In genomic region chr3:25457642-25458419, GRCh38 we compare ENCODE assay signal across 17 cellular contexts. TPM values are rescaled to one million over a fixed set of nuclear protein-coding genes. Genes with fewer than 3 reads are reported as not detected.
DNase-seq lines count a peak whose midpoint lies in the region; ATAC-seq, FAIRE-seq and TF ChIP-seq lines count a peak whose summit lies in the region.
"Had no signal": no experiment of that assay in that cellular context is flagged by ENCODE, and none has a peak within 500 bp of the region (broad histone marks: within the 10 kb centered on the region; RNA-seq: fewer than 3 reads in every experiment).

No MANE protein-coding gene starts in this region.

- H3K27me3 Mint-ChIP-seq in type B pancreatic cell = no peaks in the 10 kb centered on the region
- H3K27me3 Mint-ChIP-seq: activated CD8-positive, alpha-beta memory T cell treated with anti-CD3 and anti-CD28 coated beads, Interleukin-2, amount 10 ng/mL, durations not matched to agents 7 days and 5 days had no signal

- no peaks in the 10 kb centered on the region for H3K79me2 ChIP-seq in HepG2 (ENCODE audit: insufficient read depth, low read length)

- no peak overlapping the region for H3K9ac ChIP-seq in HepG2 (ENCODE audit: insufficient read depth, low read depth, low read length)

- H3K4me3 Mint-ChIP-seq in type B pancreatic cell = peak overlapping the region; percentile 22
- H3K4me3 Mint-ChIP-seq: activated CD8-positive, alpha-beta memory T cell treated with anti-CD3 and anti-CD28 coated beads, Interleukin-2, amount 10 ng/mL, durations not matched to agents 7 days and 5 days; activated naive CD4-positive, alpha-beta T cell treated with anti-CD3 and anti-CD28 coated beads, Interleukin-2, amount 50 U/mL, for 24 hours; CD14-positive monocyte; GM23338 had no signal

- H3K27ac Mint-ChIP-seq in type B pancreatic cell = peak overlapping the region; percentile 25
- H3K27ac Mint-ChIP-seq: activated CD8-positive, alpha-beta memory T cell treated with anti-CD3 and anti-CD28 coated beads, Interleukin-2, amount 10 ng/mL, durations not matched to agents 7 days and 5 days; activated naive CD4-positive, alpha-beta T cell treated with anti-CD3 and anti-CD28 coated beads, Interleukin-2, amount 50 U/mL, for 24 hours; CD14-positive monocyte; GM23338 had no signal

- H3K27me3 ChIP-seq in RWPE2 (ENCODE audit: insufficient read depth, poor library complexity, severe bottlenecking) (no peaks in the 10 kb centered on the region), HepG2 (ENCODE audit: control insufficient read depth in 1 of 2, insufficient read depth in 2 of 2, low read length in 2 of 2) (no peaks in the 10 kb centered on the region)

- FAIRE-seq in HepG2 (lab: Jason Lieb, UNC) = no peak
- FAIRE-seq: colon, GM19239 had no signal

- H3K4me1 ChIP-seq in RWPE2 (ENCODE audit: insufficient read depth, poor library complexity, severe bottlenecking) (peaks cover 8% of the 10 kb centered on the region), HepG2 (ENCODE audit: insufficient read depth, low read length) (no peaks in the 10 kb centered on the region)

- 57% methylated on average over 7 of the region's 7 CpGs for WGBS in HepG2 (ENCODE audit: low lambda C conversion rate)

- TF ChIP-seq CTCF in RWPE2 (IDR thresholded peaks at IDR 0.05; ENCODE audit: poor library complexity, severe bottlenecking) = no peak
- no peak for TF ChIP-seq CTCF in HepG2 (CRISPR knock-in tag; IDR thresholded peaks at IDR 0.05)
- no peak for TF ChIP-seq CTCF in type B pancreatic cell (conservative IDR thresholded peaks at IDR 0.05)

- CTCF ChIA-PET in HepG2 (lab: Yijun Ruan, JAX; ENCODE audit: low intra/inter-chr PET ratio, low total read pairs) = no interaction called here

- TF ChIP-seq RAD21 in HepG2 (CRISPR knock-in tag; IDR thresholded peaks at IDR 0.05) = no peak

- TF ChIP-seq POLR2A in HepG2 (IDR thresholded peaks at IDR 0.05; ENCODE audit: insufficient read depth in 1 of 2, low read depth in 2 of 2, low read length in 2 of 2) = no peak

- no peaks in the 10 kb centered on the region for H3K9me3 Mint-ChIP-seq in type B pancreatic cell
- H3K9me3 Mint-ChIP-seq: activated naive CD4-positive, alpha-beta T cell treated with anti-CD3 and anti-CD28 coated beads, Interleukin-2, amount 50 U/mL, for 24 hours; GM23338 had no signal

- BruUV-seq in HepG2 (replicated peaks; lab: Mats Ljungman, UMichigan) = no TSS peak

- POLR2A ChIA-PET in HepG2 (lab: Yijun Ruan, JAX) = no interaction called here

- DNase-seq in RWPE2 (ENCODE audit: low spot score) (no peak), epithelial cell of prostate (ENCODE audit: low read depth, low spot score) (no peak), HepG2 (ENCODE audit: low spot score) (no peak), type B pancreatic cell (ENCODE audit: extremely low spot score, unreplicated experiment) (no peak), SHP77 treated with DMSO at 0.1 percent for 48 hours (lab: John Stamatoyannopoulos, UW) (no peak)
- DNase-seq: activated CD8-positive, alpha-beta memory T cell treated with anti-CD3 and anti-CD28 coated beads, Interleukin-2, amount 10 ng/mL, durations not matched to agents 7 days and 5 days; NK-92 treated with Interleukin-12 subunit alpha and Interleukin-12 subunit beta, amount 100 ng/mL, for 24 hours; stimulated activated naive CD4-positive, alpha-beta T cell treated with Interleukin-2 at 50 U/mL for 16 hours; WERI-Rb-1 had no signal

- no peak for TF ChIP-seq EP300 in HepG2 (IDR thresholded peaks at IDR 0.05; ENCODE audit: low read depth in 2 of 2, low read length in 2 of 2)
- TF ChIP-seq EP300 in HepG2 (CRISPR knock-in tag; IDR thresholded peaks at IDR 0.05; ENCODE audit: borderline replicate concordance) = no peak

- no peak overlapping the region for H3K4me2 ChIP-seq in HepG2 (ENCODE audit: low read depth, low read length)
- H3K4me2 ChIP-seq: GM23338 had no signal

- H3K36me3 ChIP-seq in RWPE2 (ENCODE audit: low read depth) (no peaks in the 10 kb centered on the region), HepG2 (replicated peaks in 1 of 2; ENCODE audit: control insufficient read depth in 1 of 2, insufficient read depth in 2 of 2, low read length in 2 of 2) (no peaks in the 10 kb centered on the region)
- H3K36me3 ChIP-seq: WERI-Rb-1 had no signal

- H4K20me1 ChIP-seq in HepG2 (ENCODE audit: insufficient read depth, low read length) = no peaks in the 10 kb centered on the region

- peaks cover 57% of the 10 kb centered on the region for H3K4me1 Mint-ChIP-seq in type B pancreatic cell (ENCODE audit: unreplicated experiment)
- H3K4me1 Mint-ChIP-seq: activated naive CD4-positive, alpha-beta T cell treated with anti-CD3 and anti-CD28 coated beads, Interleukin-2, amount 50 U/mL, for 24 hours had no signal

- H2AFZ ChIP-seq in HepG2 (ENCODE audit: low read length) = no peak overlapping the region
- H2AFZ ChIP-seq: GM23338 had no signal

- peaks cover 21% of the 10 kb centered on the region for H3K36me3 Mint-ChIP-seq in type B pancreatic cell
- H3K36me3 Mint-ChIP-seq: activated CD8-positive, alpha-beta memory T cell treated with anti-CD3 and anti-CD28 coated beads, Interleukin-2, amount 10 ng/mL, durations not matched to agents 7 days and 5 days; activated naive CD4-positive, alpha-beta T cell treated with anti-CD3 and anti-CD28 coated beads, Interleukin-2, amount 50 U/mL, for 24 hours; CD14-positive monocyte had no signal

- in situ Hi-C loops in HepG2 (cut with HindIII; ENCODE audit: extremely low pct_ligation_motif_present, low pct_unique_long_range_greater_than_20kb) = no loop called here

- no peak overlapping the region for H3K4me3 ChIP-seq in RWPE2 (ENCODE audit: severe bottlenecking)
- no peak overlapping the region for H3K4me3 ChIP-seq in HepG2 (replicated peaks in 1 of 3; ENCODE audit: insufficient read depth in 1 of 3, low read depth in 2 of 3, low read length in 3 of 3)
- H3K4me3 ChIP-seq: GM23338, SK-N-MC had no signal

- intact Hi-C loops in HepG2 (cut with micrococcal nuclease; ENCODE audit: unreplicated experiment) = no loop called here

- H3K9me3 ChIP-seq in RWPE2 (ENCODE audit: severe bottlenecking) (no peaks in the 10 kb centered on the region), HepG2 (ENCODE audit: low read length) (no peaks in the 10 kb centered on the region)

- ATAC-seq in RWPE2 (ENCODE audit: low read depth) (peak; percentile 43; the same call in 1 of the 3 replicates), HepG2 (no peak), GM21526 (IDR thresholded peaks at IDR 0.05; ENCODE audit: low FRiP score, unreplicated experiment) (no peak), GM19397 (IDR thresholded peaks at IDR 0.05; ENCODE audit: unreplicated experiment) (no peak)
- ATAC-seq: activated CD8-positive, alpha-beta memory T cell treated with anti-CD3 and anti-CD28 coated beads, Interleukin-2, amount 10 ng/mL, durations not matched to agents 7 days and 5 days; GM23338 had no signal

- H3K27ac ChIP-seq in RWPE2 (ENCODE audit: poor library complexity, severe bottlenecking) = no peak overlapping the region
- peak overlapping the region; percentile 39 for H3K27ac ChIP-seq in epithelial cell of prostate
- H3K27ac ChIP-seq in HepG2 (ENCODE audit: extremely low read length, insufficient read depth, low read length) = no peak overlapping the region
- H3K27ac ChIP-seq: SK-N-MC, WERI-Rb-1 had no signal

TF ChIP-seq in HepG2, 621 proteins besides CTCF, POLR2A, EP300 and RAD21:
- no peak for TF ChIP-seq RFXAP (CRISPR knock-in tag; IDR thresholded peaks at IDR 0.05; ENCODE audit: borderline replicate concordance)
- no peak for TF ChIP-seq ZNF484 (CRISPR knock-in tag; IDR thresholded peaks at IDR 0.05; ENCODE audit: borderline replicate concordance, low read depth)
- no peak for TF ChIP-seq ZNF816 (CRISPR knock-in tag; IDR thresholded peaks at IDR 0.05; ENCODE audit: borderline replicate concordance)
- no peak for TF ChIP-seq ZBTB8A (CRISPR knock-in tag; IDR thresholded peaks at IDR 0.05; ENCODE audit: borderline replicate concordance, low read depth)
- no peak for TF ChIP-seq ZNF672 (CRISPR knock-in tag; IDR thresholded peaks at IDR 0.05)
- TF ChIP-seq ATF7 (IDR thresholded peaks at IDR 0.05) = peak; percentile 95
- no peak for TF ChIP-seq ATF7 (CRISPR knock-in tag; IDR thresholded peaks at IDR 0.05)
- peak; percentile 67 for TF ChIP-seq CREB1 (IDR thresholded peaks at IDR 0.05)
- TF ChIP-seq CREB1 (CRISPR knock-in tag; IDR thresholded peaks at IDR 0.05) = no peak

RNA-seq across cellular contexts. Expression of gene RARB, which starts 29.8 kb away (rescaled TPM):
- total RNA-seq in HepG2 (2016; rRNA removed; fragmentation: Illumina TruSeq; extraction: Trizol) = not detected in 2 replicates
- not detected in 2 replicates for total RNA-seq in HepG2 (2016; cell fraction: cytosol; rRNA removed; fragmentation: Illumina TruSeq; extraction: Trizol; ENCODE audit: low read depth)
- total RNA-seq in HepG2 (2016; cell fraction: insoluble cytoplasmic fraction; rRNA removed; fragmentation: Illumina TruSeq; extraction: Trizol) = not detected in 2 replicates
- not detected in 2 replicates for total RNA-seq in HepG2 (2016; cell fraction: membrane; rRNA removed; fragmentation: Illumina TruSeq; extraction: Trizol)
- total RNA-seq in HepG2 (2016; cell fraction: nucleus; rRNA removed; fragmentation: Illumina TruSeq; extraction: Trizol) = not detected in 2 replicates
- polyA plus RNA-seq in HepG2 (2011; rRNA removed) = 0.16 TPM in 1 of 2 replicates, not detected in the other
- 0.04 TPM in 1 of 2 replicates, not detected in the other for polyA plus RNA-seq in HepG2 (2011; cell fraction: cytosol; rRNA removed)
- polyA plus RNA-seq in HepG2 (2011; cell fraction: nucleus; rRNA removed) = 0.05 TPM in 1 of 2 replicates, not detected in the other
- polyA plus RNA-seq in HepG2 (2012) = 0.07 TPM in 1 of 2 replicates, not detected in the other
- polyA plus RNA-seq in HepG2 (2016; cell fraction: cytosol; fragmentation: Illumina TruSeq; extraction: Trizol; ENCODE audit: low read depth) = not detected in 2 replicates
- polyA plus RNA-seq in HepG2 (2016; cell fraction: insoluble cytoplasmic fraction; fragmentation: Illumina TruSeq; extraction: Trizol; ENCODE audit: low read depth) = not detected in 2 replicates
- polyA plus RNA-seq in HepG2 (2016; cell fraction: membrane; fragmentation: Illumina TruSeq; extraction: Trizol; ENCODE audit: low read depth) = not detected in 2 replicates
- polyA plus RNA-seq in HepG2 (2016; cell fraction: nucleus; fragmentation: Illumina TruSeq; extraction: Trizol; ENCODE audit: insufficient read depth, low read depth) = not detected in 2 replicates
- polyA minus RNA-seq in HepG2 (2011; rRNA and poly(A)+ RNA removed; ENCODE audit: low replicate concordance) = not detected in 2 replicates
- not detected in 2 replicates for polyA minus RNA-seq in HepG2 (2011; cell fraction: cytosol; rRNA and poly(A)+ RNA removed)
- polyA minus RNA-seq in HepG2 (2011; cell fraction: nucleus; rRNA and poly(A)+ RNA removed) = 0.26 and 0.75 TPM in 2 replicates
- total RNA-seq in type B pancreatic cell (ENCODE audit: low replicate concordance) = 13.3 and 28.2 TPM in 2 replicates
- total RNA-seq: activated CD8-positive, alpha-beta memory T cell treated with anti-CD3 and anti-CD28 coated beads, Interleukin-2, amount 10 ng/mL, durations not matched to agents 7 days and 5 days had no signal
- polyA plus RNA-seq: CD14-positive monocyte had no signal

Comparison
In these comparisons a context has a peak if more than half of its experiments do, and no peak if none do; other contexts are left out.
1. RNA of gene RARB, which starts 29.8 kb away (total RNA-seq): 13.3 to 28.2 TPM in type B pancreatic cell; not detected in HepG2; every median in the first group is over 10 times any median in the second.